Comparison of ENCODE assay signal across 20 cellular contexts in the genomic region with DNA sequence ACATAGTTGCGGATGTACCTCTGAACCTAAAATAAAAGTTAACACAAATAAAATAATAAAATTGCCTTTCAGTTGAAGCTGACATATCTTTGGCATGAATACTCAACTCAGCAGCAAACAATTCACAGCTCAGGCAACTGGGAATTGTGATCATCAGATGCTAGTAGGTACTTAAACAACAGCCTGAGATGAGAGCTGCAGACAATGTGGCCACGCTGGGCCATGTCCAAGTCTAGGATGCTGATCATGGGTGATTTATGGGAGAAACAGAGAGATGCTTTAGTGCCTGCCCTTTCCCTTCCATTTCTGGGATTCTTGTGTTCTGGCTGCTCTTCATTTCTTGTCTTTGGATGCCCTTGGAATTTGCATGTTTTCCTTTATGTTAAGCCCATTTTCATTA.
"Had no signal": no experiment of that assay in that cellular context is flagged by ENCODE, and none has a peak within 500 bp of the region (broad histone marks: within the 10 kb centered on the region; RNA-seq: fewer than 3 reads in every experiment).

No MANE protein-coding gene starts in this region.

- H3K9me3 ChIP-seq: neutrophil, tibial artery, vagina had no signal

- DNase-seq: activated CD4-positive, alpha-beta T cell treated with anti-CD3 and anti-CD28 coated beads for 36 hours; activated CD8-positive, alpha-beta memory T cell treated with anti-CD3 and anti-CD28 coated beads, Interleukin-2, amount 50 U/mL, for 4 hours; activated CD8-positive, alpha-beta T cell treated with anti-CD3 and anti-CD28 coated beads for 36 hours; activated naive CD4-positive, alpha-beta T cell; body of pancreas; cerebellar nuclear complex; effector memory CD8-positive, alpha-beta T cell; foreskin keratinocyte; head of caudate nucleus; left cardiac atrium; naive thymus-derived CD8-positive, alpha-beta T cell; T1000; tibial artery had no signal

- H3K4me1 ChIP-seq: body of pancreas, tibial artery had no signal

- H3K27ac ChIP-seq: body of pancreas, epithelial cell of prostate, foreskin keratinocyte, neutrophil, tibial artery, vagina, VCaP had no signal

- H3K27me3 ChIP-seq: body of pancreas, foreskin keratinocyte, neutrophil, tibial artery, vagina had no signal

- H3K36me3 ChIP-seq: neutrophil, tibial artery, vagina had no signal

- ATAC-seq: activated CD4-positive, alpha-beta T cell treated with anti-CD3 and anti-CD28 coated beads for 36 hours; activated CD8-positive, alpha-beta T cell treated with anti-CD3 and anti-CD28 coated beads for 36 hours; body of pancreas; effector memory CD8-positive, alpha-beta T cell; foreskin keratinocyte; left cardiac atrium; naive thymus-derived CD8-positive, alpha-beta T cell; right cardiac atrium; stimulated activated effector memory CD8-positive, alpha-beta T cell treated with anti-CD3 and anti-CD28 coated beads, Interleukin-12 subunit alpha, Interleukin-12 subunit beta, amount 100 ng/mL, for 72 hours had no signal

- H3K4me3 ChIP-seq: body of pancreas, lung, tibial artery, vagina had no signal
